In genomic region chr5:141873933-141874261, GRCh38 we compare ENCODE assay signal across 15 cellular contexts. TPM values are rescaled to one million over a fixed set of nuclear protein-coding genes. Genes with fewer than 3 reads are reported as not detected.
DNase-seq lines count a peak whose midpoint lies in the region; ATAC-seq, FAIRE-seq and TF ChIP-seq lines count a peak whose summit lies in the region.
"Had no signal": no experiment of that assay in that cellular context is flagged by ENCODE, and none has a peak within 500 bp of the region (broad histone marks: within the 10 kb centered on the region; RNA-seq: fewer than 3 reads in every experiment).

No MANE protein-coding gene starts in this region.

- H3K4me2 ChIP-seq in astrocyte (ENCODE audit: low read length) (no peak overlapping the region), neural cell (ENCODE audit: low read length) (no peak overlapping the region)

- H3K9me3 ChIP-seq in astrocyte (ENCODE audit: insufficient read depth, low read depth, low read length) (no peaks in the 10 kb centered on the region), neural cell (ENCODE audit: low read length) (no peaks in the 10 kb centered on the region), tibial artery (no peaks in the 10 kb centered on the region)

- no peak for TF ChIP-seq RAD21 in neural cell (conservative IDR thresholded peaks at IDR 0.05)

- H3K27me3 Mint-ChIP-seq in astrocyte (ENCODE audit: low read depth, unreplicated experiment), result peaks cover 37% of the 10 kb centered on the region
- H3K27me3 Mint-ChIP-seq in activated CD8-positive, alpha-beta memory T cell treated with anti-CD3 and anti-CD28 coated beads, Interleukin-2, amount 10 ng/mL, durations not matched to agents 7 days and 5 days, result peaks cover 70% of the 10 kb centered on the region

- no peak for TF ChIP-seq EP300 in neural cell (conservative IDR thresholded peaks at IDR 0.05; ENCODE audit: poor library complexity, severe bottlenecking)

- H3K4me1 Mint-ChIP-seq in astrocyte (ENCODE audit: low read depth, unreplicated experiment), result peaks cover 12% of the 10 kb centered on the region
- peaks cover 13% of the 10 kb centered on the region for H3K4me1 Mint-ChIP-seq in activated CD8-positive, alpha-beta memory T cell treated with anti-CD3 and anti-CD28 coated beads, Interleukin-2, amount 10 ng/mL, durations not matched to agents 7 days and 5 days

- H3F3A ChIP-seq in neural cell (ENCODE audit: insufficient read depth, low read length, poor library complexity, severe bottlenecking), result no peaks in the 10 kb centered on the region

- H3K79me2 ChIP-seq in astrocyte (ENCODE audit: insufficient read depth, low read length) (no peaks in the 10 kb centered on the region), neural cell (replicated peaks; ENCODE audit: insufficient read depth, low read length) (peaks cover 80% of the 10 kb centered on the region)

- H3K27ac Mint-ChIP-seq in astrocyte (ENCODE audit: unreplicated experiment), result no peak overlapping the region
- no peak overlapping the region for H3K27ac Mint-ChIP-seq in activated CD8-positive, alpha-beta memory T cell treated with anti-CD3 and anti-CD28 coated beads, Interleukin-2, amount 10 ng/mL, durations not matched to agents 7 days and 5 days
- H3K27ac Mint-ChIP-seq: activated CD4-positive, alpha-beta T cell treated with anti-CD3 and anti-CD28 coated beads, Interleukin-2, amount 10 ng/mL, durations not matched to agents 7 days and 5 days; activated naive CD4-positive, alpha-beta T cell treated with anti-CD3 and anti-CD28 coated beads, Interleukin-2, amount 50 U/mL, for 24 hours; activated T-cell treated with anti-CD3 and anti-CD28 coated beads, Interleukin-2, amount 50 U/mL, for 24 hours had no signal

- intact Hi-C loops in tibial artery (cut with DNase I; ENCODE audit: low total_unique reads), result loop anchor here (10.0 kb wide), 1 partner anchor 59 kb away; no protein-coding TSS in a partner anchor

- peaks cover 8% of the 10 kb centered on the region for H4K20me1 ChIP-seq in astrocyte (ENCODE audit: insufficient read depth, low read length)
- H4K20me1 ChIP-seq in neural cell (ENCODE audit: insufficient read depth), result peaks cover 9% of the 10 kb centered on the region

- H3K9me2 ChIP-seq in neural cell (ENCODE audit: insufficient read depth, low read length), result no peaks in the 10 kb centered on the region

- H3K27me3 ChIP-seq in astrocyte (ENCODE audit: insufficient read depth, low read length), result peaks cover 26% of the 10 kb centered on the region
- no peaks in the 10 kb centered on the region for H3K27me3 ChIP-seq in neural cell (ENCODE audit: insufficient read depth, low read depth, low read length)
- H3K27me3 ChIP-seq in tibial artery, result peaks cover 0 to 24% of the 10 kb centered on the region in 2 donors

- no peak overlapping the region for H3K9ac ChIP-seq in astrocyte (ENCODE audit: low read length)
- peak overlapping the region; percentile 98 for H3K9ac ChIP-seq in neural cell (ENCODE audit: low read length)

- CTCF ChIA-PET in activated CD8-positive, alpha-beta memory T cell treated with anti-CD3 and anti-CD28 coated beads, Interleukin-2, amount 10 ng/mL, durations not matched to agents 7 days and 5 days (lab: Charles Lee), result interaction anchor here (1.1 kb wide), 1 partner anchor 171 kb away, joined by 3 read pairs; no protein-coding TSS in a partner anchor

- H2AFZ ChIP-seq in astrocyte (ENCODE audit: low read depth, low read length), result no peak overlapping the region
- H2AFZ ChIP-seq in neural cell (ENCODE audit: low read depth, low read length), result no peak overlapping the region

- no peaks in the 10 kb centered on the region for H3K36me3 ChIP-seq in astrocyte (ENCODE audit: insufficient read depth, low read length)
- no peaks in the 10 kb centered on the region for H3K36me3 ChIP-seq in neural cell (ENCODE audit: insufficient read depth, low read length)
- peaks cover 0 to 4% (median 2%) of the 10 kb centered on the region in 3 donors for H3K36me3 ChIP-seq in tibial artery
- H3K36me3 ChIP-seq: SJSA1 had no signal

- H3K4me3 Mint-ChIP-seq in astrocyte (ENCODE audit: unreplicated experiment), result peak overlapping the region; percentile 20
- H3K4me3 Mint-ChIP-seq in activated CD8-positive, alpha-beta memory T cell treated with anti-CD3 and anti-CD28 coated beads, Interleukin-2, amount 10 ng/mL, durations not matched to agents 7 days and 5 days, result no peak overlapping the region
- H3K4me3 Mint-ChIP-seq: activated CD4-positive, alpha-beta T cell treated with anti-CD3 and anti-CD28 coated beads, Interleukin-2, amount 10 ng/mL, durations not matched to agents 7 days and 5 days; activated naive CD4-positive, alpha-beta T cell treated with anti-CD3 and anti-CD28 coated beads, Interleukin-2, amount 50 U/mL, for 24 hours; activated T-cell treated with anti-CD3 and anti-CD28 coated beads, Interleukin-2, amount 50 U/mL, for 24 hours had no signal

- peaks cover 1% of the 10 kb centered on the region for H3K9me3 Mint-ChIP-seq in astrocyte (ENCODE audit: unreplicated experiment)
- H3K9me3 Mint-ChIP-seq in activated CD8-positive, alpha-beta memory T cell treated with anti-CD3 and anti-CD28 coated beads, Interleukin-2, amount 10 ng/mL, durations not matched to agents 7 days and 5 days (ENCODE audit: low read depth), result no peaks in the 10 kb centered on the region
- H3K9me3 Mint-ChIP-seq: activated CD4-positive, alpha-beta T cell treated with anti-CD3 and anti-CD28 coated beads, Interleukin-2, amount 10 ng/mL, durations not matched to agents 7 days and 5 days; activated naive CD4-positive, alpha-beta T cell treated with anti-CD3 and anti-CD28 coated beads, Interleukin-2, amount 50 U/mL, for 24 hours; activated T-cell treated with anti-CD3 and anti-CD28 coated beads, Interleukin-2, amount 50 U/mL, for 24 hours had no signal

- FAIRE-seq in astrocyte (lab: Jason Lieb, UNC), result no peak
- FAIRE-seq: islet of Langerhans had no signal

- no peak for ATAC-seq in activated CD8-positive, alpha-beta memory T cell treated with anti-CD3 and anti-CD28 coated beads, Interleukin-2, amount 10 ng/mL, durations not matched to agents 7 days and 5 days

- no peak for DNase-seq in astrocyte (ENCODE audit: low read depth)
- no peak for DNase-seq in epithelial cell of prostate (ENCODE audit: low read depth, low spot score)
- DNase-seq in tibial artery, result no peak
- no peak for DNase-seq in activated CD8-positive, alpha-beta memory T cell treated with anti-CD3 and anti-CD28 coated beads, Interleukin-2, amount 10 ng/mL, durations not matched to agents 7 days and 5 days
- no peak for DNase-seq in activated CD4-positive, alpha-beta T cell treated with anti-CD3 and anti-CD28 coated beads, Interleukin-2, amount 50 U/mL, for 4 hours
- DNase-seq in activated CD4-positive, alpha-beta T cell treated with anti-CD3 and anti-CD28 coated beads for 4 hours, result no peak
- DNase-seq: activated T-cell treated with anti-CD3 and anti-CD28 coated beads, Interleukin-2, amount 50 U/mL, for 24 hours; midbrain; NCI-H1694 treated with DMSO at 0.1 percent for 48 hours; NCI-H446 treated with DMSO at 0.1 percent for 48 hours had no signal

- TF ChIP-seq CTCF in astrocyte (IDR thresholded peaks at IDR 0.05; ENCODE audit: insufficient read depth, low read depth, low read length), result no peak
- TF ChIP-seq CTCF in neural cell (IDR thresholded peaks at IDR 0.05; ENCODE audit: poor library complexity, severe bottlenecking), result no peak
- no peak for TF ChIP-seq CTCF in tibial artery (IDR thresholded peaks at IDR 0.05)

- H3K4me3 ChIP-seq in astrocyte (ENCODE audit: insufficient read depth, low read depth, low read length), result no peak overlapping the region
- H3K4me3 ChIP-seq in neural cell (ENCODE audit: low read length), result peak overlapping the region; percentile 93
- no peak overlapping the region for H3K4me3 ChIP-seq in tibial artery
- H3K4me3 ChIP-seq: SJSA1 had no signal

- H3K4me1 ChIP-seq in astrocyte (ENCODE audit: insufficient read depth, low read length) (peaks cover 25% of the 10 kb centered on the region), tibial artery (peaks cover 0 to 69% (median 35%) of the 10 kb centered on the region in 4 donors)

- H3K27ac ChIP-seq in astrocyte (ENCODE audit: low read depth, low read length) (no peak overlapping the region), epithelial cell of prostate (peak overlapping the region; percentile 79), neural cell (ENCODE audit: low read length) (no peak overlapping the region), tibial artery (peak overlapping the region; percentile 35 to 37)
- H3K27ac ChIP-seq: SJSA1 had no signal

- H3K36me3 Mint-ChIP-seq in astrocyte (ENCODE audit: low read depth, unreplicated experiment), result no peaks in the 10 kb centered on the region
- no peaks in the 10 kb centered on the region for H3K36me3 Mint-ChIP-seq in activated CD8-positive, alpha-beta memory T cell treated with anti-CD3 and anti-CD28 coated beads, Interleukin-2, amount 10 ng/mL, durations not matched to agents 7 days and 5 days
- H3K36me3 Mint-ChIP-seq: activated naive CD4-positive, alpha-beta T cell treated with anti-CD3 and anti-CD28 coated beads, Interleukin-2, amount 50 U/mL, for 24 hours had no signal

TF ChIP-seq in neural cell, 6 proteins besides CTCF, POLR2A, EP300 and RAD21 (continues in another document):
- TF ChIP-seq EZH2 (IDR thresholded peaks at IDR 0.05; ENCODE audit: borderline replicate concordance, insufficient read depth, low read length, poor library complexity, severe bottlenecking), result no peak
- no peak for TF ChIP-seq MXI1 (conservative IDR thresholded peaks at IDR 0.05; ENCODE audit: poor library complexity, severe bottlenecking)
- no peak for TF ChIP-seq SMC3 (conservative IDR thresholded peaks at IDR 0.05; ENCODE audit: poor library complexity)

RNA-seq across cellular contexts. Expression of gene PCDH1, which starts 4.3 kb away (rescaled TPM):
- total RNA-seq in astrocyte, result 9.1 and 11.5 TPM in 2 replicates
- polyA plus RNA-seq in neural cell, result 13.9 and 21.3 TPM in 2 replicates
- polyA minus RNA-seq in neural cell, result 86.4 and 103 TPM in 2 replicates
- not detected for total RNA-seq in activated CD8-positive, alpha-beta memory T cell treated with anti-CD3 and anti-CD28 coated beads, Interleukin-2, amount 10 ng/mL, durations not matched to agents 7 days and 5 days
- total RNA-seq: activated CD4-positive, alpha-beta T cell treated with anti-CD3 and anti-CD28 coated beads, Interleukin-2, amount 10 ng/mL, durations not matched to agents 7 days and 5 days had no signal

RNA-seq across cellular contexts. Expression of gene DELE1, which starts 49.8 kb away (rescaled TPM):
- 37.6 and 38.2 TPM in 2 replicates for total RNA-seq in astrocyte
- 49.6 and 61.4 TPM in 2 replicates for polyA plus RNA-seq in neural cell
- polyA minus RNA-seq in neural cell, result 36.0 and 38.2 TPM in 2 replicates
- 10 to 100 TPM; 65.4 to 68.7 TPM for total RNA-seq in activated CD8-positive, alpha-beta memory T cell treated with anti-CD3 and anti-CD28 coated beads, Interleukin-2, amount 10 ng/mL, durations not matched to agents 7 days and 5 days

Comparison
In these comparisons a context has a peak if more than half of its experiments do, and no peak if none do; other contexts are left out.
1. H3K27ac ChIP-seq: peak in epithelial cell of prostate (single experiment) and tibial artery (2 of 2); none in astrocyte (single experiment) and neural cell (single experiment).
2. RNA of gene PCDH1, which starts 4.3 kb away (total RNA-seq): 9.1 to 11.5 TPM in astrocyte; not detected in activated CD8-positive, alpha-beta memory T cell treated with anti-CD3 and anti-CD28 coated beads, Interleukin-2, amount 10 ng/mL, durations not matched to agents 7 days and 5 days; every median in the first group is over 10 times any median in the second.